In the genomic region with DNA sequence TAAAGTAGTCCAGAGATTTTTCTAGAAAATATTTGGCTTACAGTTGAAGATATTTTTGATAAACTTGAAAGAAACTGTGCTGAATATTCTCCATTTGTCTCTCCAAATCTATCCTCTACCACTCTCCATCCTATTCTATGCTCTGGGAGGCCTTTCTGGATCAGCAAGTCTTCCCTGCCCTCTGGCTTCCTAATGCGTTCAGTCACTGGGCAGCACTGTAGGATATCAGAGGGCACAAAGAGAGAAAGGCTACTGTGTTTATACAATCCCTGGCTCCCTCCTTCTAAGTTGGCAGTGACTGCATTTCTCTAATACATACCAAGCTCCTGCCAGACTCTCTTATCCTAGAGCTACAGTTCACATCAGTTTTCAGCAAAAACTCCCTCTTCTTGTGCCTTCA, we compare ENCODE assay signal across 22 cellular contexts.
"Had no signal": no experiment of that assay in that cellular context is flagged by ENCODE, and none has a peak within 500 bp of the region (broad histone marks: within the 10 kb centered on the region; RNA-seq: fewer than 3 reads in every experiment).

No MANE protein-coding gene starts in this region.

- ATAC-seq: activated T-cell treated with anti-CD3 and anti-CD28 coated beads, Interleukin-2, amount 50 U/mL, for 72 hours; body of pancreas; gastrocnemius medialis; left lobe of liver; naive thymus-derived CD8-positive, alpha-beta T cell; psoas muscle; right cardiac atrium; WTC11 had no signal

- DNase-seq: activated CD4-positive, alpha-beta T cell treated with anti-CD3 and anti-CD28 coated beads, Interleukin-2, amount 50 U/mL, for 4 hours; activated CD8-positive, alpha-beta memory T cell treated with anti-CD3 and anti-CD28 coated beads for 24 hours; activated CD8-positive, alpha-beta memory T cell treated with anti-CD3 and anti-CD28 coated beads, Interleukin-2, amount 50 U/mL, for 48 hours; activated effector memory CD4-positive, alpha-beta T cell treated with Interleukin-2 at 50 U/mL for 16 hours; activated naive CD4-positive, alpha-beta T cell treated with anti-CD3 and anti-CD28 coated beads, Interleukin-2, amount 10 ng/mL, durations not matched to agents 7 days and 5 days; activated T-cell treated with anti-CD3 and anti-CD28 coated beads, Interleukin-2, amount 50 U/mL, for 72 hours; body of pancreas; effector CD8-positive, alpha-beta T cell; erythroblast; gastrocnemius medialis; heart left ventricle; naive thymus-derived CD8-positive, alpha-beta T cell; psoas muscle; right cardiac atrium; stimulated activated CD4-positive, alpha-beta T cell treated with anti-CD3 and anti-CD28 coated beads, Interleukin-4, amount 100 ng/mL, for 24 hours; stimulated activated naive CD4-positive, alpha-beta T cell treated with Interleukin-2 at 50 U/mL for 16 hours; T1000 had no signal

- H3K27ac Mint-ChIP-seq: activated naive CD4-positive, alpha-beta T cell treated with anti-CD3 and anti-CD28 coated beads, Interleukin-2, amount 10 ng/mL, durations not matched to agents 7 days and 5 days; activated T-cell treated with anti-CD3 and anti-CD28 coated beads, Interleukin-2, amount 50 U/mL, for 72 hours; dendritic cell treated with granulocyte-macrophage colony-stimulating factor and Interleukin-4, amounts not matched to agents 40 ng/mL and 50 ng/mL, for 4 days; naive thymus-derived CD8-positive, alpha-beta T cell; neural progenitor cell; T-helper 1 cell treated with Interleukin-12 subunit alpha and Interleukin-12 subunit beta and Interleukin-4 antibody, amounts not matched to agents 30 μg/mL and 1 μg/mL, for 36 hours; WTC11 had no signal

- H3K36me3 Mint-ChIP-seq: activated naive CD4-positive, alpha-beta T cell treated with anti-CD3 and anti-CD28 coated beads, Interleukin-2, amount 10 ng/mL, durations not matched to agents 7 days and 5 days; naive thymus-derived CD8-positive, alpha-beta T cell; neural progenitor cell; WTC11 had no signal

- H3K9me3 Mint-ChIP-seq: activated naive CD4-positive, alpha-beta T cell treated with anti-CD3 and anti-CD28 coated beads, Interleukin-2, amount 10 ng/mL, durations not matched to agents 7 days and 5 days; activated T-cell treated with anti-CD3 and anti-CD28 coated beads, Interleukin-2, amount 50 U/mL, for 72 hours; dendritic cell treated with granulocyte-macrophage colony-stimulating factor and Interleukin-4, amounts not matched to agents 40 ng/mL and 50 ng/mL, for 4 days; neural progenitor cell; T-helper 1 cell treated with Interleukin-12 subunit alpha and Interleukin-12 subunit beta and Interleukin-4 antibody, amounts not matched to agents 30 μg/mL and 1 μg/mL, for 36 hours; WTC11 had no signal

- H3K4me3 Mint-ChIP-seq: activated naive CD4-positive, alpha-beta T cell treated with anti-CD3 and anti-CD28 coated beads, Interleukin-2, amount 10 ng/mL, durations not matched to agents 7 days and 5 days; activated T-cell treated with anti-CD3 and anti-CD28 coated beads, Interleukin-2, amount 50 U/mL, for 72 hours; dendritic cell treated with granulocyte-macrophage colony-stimulating factor and Interleukin-4, amounts not matched to agents 40 ng/mL and 50 ng/mL, for 4 days; naive thymus-derived CD8-positive, alpha-beta T cell; neural progenitor cell; T-helper 1 cell treated with Interleukin-12 subunit alpha and Interleukin-12 subunit beta and Interleukin-4 antibody, amounts not matched to agents 30 μg/mL and 1 μg/mL, for 36 hours; WTC11 had no signal

- H3K4me1 Mint-ChIP-seq: activated naive CD4-positive, alpha-beta T cell treated with anti-CD3 and anti-CD28 coated beads, Interleukin-2, amount 10 ng/mL, durations not matched to agents 7 days and 5 days; neural progenitor cell had no signal
